15 cellular contexts compared by ENCODE assay signal in the genomic region with DNA sequence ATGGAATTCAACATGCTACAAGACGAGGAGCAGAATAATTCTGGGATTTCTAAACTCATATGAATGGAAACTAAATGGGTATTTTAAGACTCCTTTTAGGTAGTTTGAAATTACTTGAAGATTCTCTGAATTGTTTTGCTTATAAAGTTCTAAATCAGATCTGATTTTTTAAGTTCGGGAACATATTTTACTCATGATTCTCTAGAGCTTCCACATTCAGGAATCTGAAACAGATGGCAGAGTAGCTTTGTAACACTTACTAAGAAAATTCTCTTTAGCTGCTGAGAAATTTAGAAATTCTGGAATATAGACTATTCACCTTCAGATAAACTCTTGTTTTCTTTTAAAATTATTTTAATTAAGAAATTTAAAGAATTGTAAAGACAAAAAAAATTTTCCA.
"Had no signal": no experiment of that assay in that cellular context is flagged by ENCODE, and none has a peak within 500 bp of the region (broad histone marks: within the 10 kb centered on the region; RNA-seq: fewer than 3 reads in every experiment).

No MANE protein-coding gene starts in this region.

- H3K27me3 Mint-ChIP-seq: activated naive CD8-positive, alpha-beta T cell treated with anti-CD3 and anti-CD28 coated beads for 36 hours; memory B cell; T-cell had no signal

- H3K36me3 Mint-ChIP-seq: natural killer cell had no signal

- H3K27me3 ChIP-seq: right atrium auricular region, suprapubic skin, upper lobe of left lung had no signal

- H3K4me3 ChIP-seq: left ventricle myocardium inferior, mucosa of descending colon, right atrium auricular region, skin epidermis, suprapubic skin, upper lobe of left lung had no signal

- H3K27ac Mint-ChIP-seq: activated naive CD8-positive, alpha-beta T cell treated with anti-CD3 and anti-CD28 coated beads for 36 hours; activated T-helper 1 cell treated with anti-CD3 and anti-CD28 coated beads, Interleukin-12 subunit alpha, Interleukin-12 subunit beta, Interleukin-2, Interleukin-4 antibody, amounts not matched to agents 30 ng/mL and 10 ng/mL and 1 ng/mL, durations not matched to agents 14 hours and 24 hours and 36 hours; memory B cell; natural killer cell; T-cell had no signal

- H3K4me3 Mint-ChIP-seq: activated naive CD8-positive, alpha-beta T cell treated with anti-CD3 and anti-CD28 coated beads for 36 hours; activated T-helper 1 cell treated with anti-CD3 and anti-CD28 coated beads, Interleukin-12 subunit alpha, Interleukin-12 subunit beta, Interleukin-2, Interleukin-4 antibody, amounts not matched to agents 30 ng/mL and 10 ng/mL and 1 ng/mL, durations not matched to agents 14 hours and 24 hours and 36 hours; memory B cell; natural killer cell; T-cell had no signal

- H3K9me3 Mint-ChIP-seq: activated T-helper 1 cell treated with anti-CD3 and anti-CD28 coated beads, Interleukin-12 subunit alpha, Interleukin-12 subunit beta, Interleukin-2, Interleukin-4 antibody, amounts not matched to agents 30 ng/mL and 10 ng/mL and 1 ng/mL, durations not matched to agents 14 hours and 24 hours and 36 hours; natural killer cell; T-cell had no signal

- H3K4me1 Mint-ChIP-seq: activated naive CD8-positive, alpha-beta T cell treated with anti-CD3 and anti-CD28 coated beads for 36 hours; natural killer cell had no signal

- H3K4me1 ChIP-seq: left ventricle myocardium inferior, right atrium auricular region, upper lobe of left lung had no signal

- ATAC-seq: mucosa of descending colon, natural killer cell, T-cell had no signal

- H3K9me3 ChIP-seq: left ventricle myocardium inferior, mucosa of descending colon, right atrium auricular region, suprapubic skin, upper lobe of left lung had no signal

- DNase-seq: activated naive CD8-positive, alpha-beta T cell treated with anti-CD3 and anti-CD28 coated beads for 36 hours; left ventricle myocardium inferior; mucosa of descending colon; natural killer cell; posterior cingulate gyrus; stimulated activated CD4-positive, alpha-beta T cell treated with anti-CD3 and anti-CD28 coated beads, Interleukin-4, amount 100 ng/mL, for 24 hours; stimulated activated naive CD4-positive, alpha-beta T cell treated with Interleukin-2 at 50 U/mL for 16 hours; T-cell; T-helper 9 cell; upper lobe of left lung had no signal

- H3K27ac ChIP-seq: left ventricle myocardium inferior, right atrium auricular region, skin epidermis, suprapubic skin, upper lobe of left lung had no signal

- H3K36me3 ChIP-seq: right atrium auricular region had no signal
